ENCODE assay signal across 8 cellular contexts in the genomic region with DNA sequence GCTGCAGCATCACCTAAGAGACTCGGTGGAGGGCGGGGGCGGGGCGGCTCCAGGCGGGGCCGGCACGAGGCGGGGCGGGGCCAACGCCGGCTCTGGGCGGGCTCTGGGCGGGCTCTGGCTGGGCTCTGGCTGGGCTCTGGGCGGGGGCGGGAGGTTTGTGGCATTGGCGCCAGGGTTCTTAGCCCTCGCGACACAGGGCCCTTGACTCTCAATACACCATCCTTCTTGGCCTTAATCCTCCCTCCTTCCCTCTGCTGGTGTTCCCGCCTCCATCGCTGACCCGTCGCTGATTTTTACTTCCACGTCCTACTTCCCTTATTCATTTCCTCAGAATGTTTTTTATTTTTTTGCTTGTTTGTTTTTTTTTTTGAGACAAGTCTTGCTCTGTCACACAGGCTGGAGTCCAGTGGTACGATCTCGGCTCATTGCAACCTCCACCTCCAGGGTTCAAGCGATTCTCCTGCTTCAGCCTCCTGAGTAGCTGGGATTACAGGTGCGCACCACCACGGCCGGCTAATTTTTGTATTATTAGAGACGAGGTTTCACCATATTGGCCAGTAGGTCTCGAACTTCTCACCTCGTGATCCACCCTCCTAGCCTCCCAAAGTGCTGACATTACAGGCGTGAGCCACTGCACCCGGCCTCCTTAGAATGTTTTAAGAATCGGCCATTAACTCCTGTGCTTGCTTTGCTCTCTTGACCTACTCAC. TPM values are rescaled to one million over a fixed set of nuclear protein-coding genes. Genes with fewer than 3 reads are reported as not detected.
DNase-seq lines count a peak whose midpoint lies in the region; ATAC-seq and TF ChIP-seq lines count a peak whose summit lies in the region.

Gene BLTP3B, minus strand, starts transcription at position 24 of the 709 bp plus-strand sequence. CDS start 239 bp downstream, outside the sequence.

- peaks cover 22% of the 10 kb centered on the region for H3K4me1 Mint-ChIP-seq in nephron

- TF ChIP-seq CTCF in Loucy (conservative IDR thresholded peaks at IDR 0.05; ENCODE audit: low read length) (no peak), fibroblast of pulmonary artery (IDR thresholded peaks at IDR 0.05; ENCODE audit: low read length, missing control alignments) (no peak), nephron (IDR thresholded peaks at IDR 0.05; ENCODE audit: unreplicated experiment in 3 of 3) (no peak)

- peaks cover 41% of the 10 kb centered on the region for H3K79me2 ChIP-seq in Loucy (ENCODE audit: insufficient read depth, low read length)

- no peaks in the 10 kb centered on the region for H3K9me3 ChIP-seq in Loucy (ENCODE audit: insufficient read depth, low read depth, low read length)

- H4K20me1 ChIP-seq in Loucy (ENCODE audit: insufficient read depth, low read length, poor library complexity, severe bottlenecking) = peaks cover 4% of the 10 kb centered on the region

- peak; percentile 81 for ATAC-seq in stimulated activated naive CD8-positive, alpha-beta T cell treated with anti-CD3 and anti-CD28 coated beads, Interleukin-15, Interleukin-2, amounts not matched to agents 100 U/mL and 50 U/mL, for 24 hours

- H3K4me3 ChIP-seq in H7 (ENCODE audit: insufficient read depth, low read depth, low read length) (peak within 1 kb of the TSS; percentile 98), Loucy (ENCODE audit: low read length, poor library complexity, severe bottlenecking) (peak within 1 kb of the TSS; percentile 92), fibroblast of pulmonary artery (replicated peaks; ENCODE audit: low read depth, low read length) (peak within 1 kb of the TSS; percentile 94)

- H3K4me3 Mint-ChIP-seq in nephron = peak within 1 kb of the TSS; percentile 91 to 98 (median 97)

- peaks cover 31% of the 10 kb centered on the region for H3K4me1 ChIP-seq in Loucy (ENCODE audit: insufficient read depth, low read length, poor library complexity, severe bottlenecking)

- TF ChIP-seq POLR2A in Raji (IDR thresholded peaks at IDR 0.05; ENCODE audit: insufficient read depth, low read depth, low read length) = peak; percentile 67

- H3K27me3 Mint-ChIP-seq in nephron (ENCODE audit: low read depth) = no peaks in the 10 kb centered on the region

- peak within 1 kb of the TSS; percentile 93 to 94 (median 94) for H3K27ac Mint-ChIP-seq in nephron

- peak; percentile 85 for DNase-seq in EH (ENCODE audit: low read depth)
- DNase-seq in H7 = peak; percentile 95
- DNase-seq in activated T-helper 9 cell treated with anti-CD3 and anti-CD28 coated beads, Interleukin-2, amount 50 U/mL, for 16 hours (ENCODE audit: low read depth) = peak; percentile 86
- peak; percentile 75 for DNase-seq in fibroblast of pulmonary artery (ENCODE audit: low read depth)
- peak; percentile 96 for DNase-seq in stimulated activated naive CD8-positive, alpha-beta T cell treated with anti-CD3 and anti-CD28 coated beads, Interleukin-15, Interleukin-2, amounts not matched to agents 100 U/mL and 50 U/mL, for 24 hours

- H3K9me3 Mint-ChIP-seq in nephron = no peaks in the 10 kb centered on the region

- peak within 1 kb of the TSS; percentile 90 for H3K9ac ChIP-seq in Loucy (ENCODE audit: low read depth, low read length, poor library complexity, severe bottlenecking)

- H3K27me3 ChIP-seq in H7 (ENCODE audit: control insufficient read depth, insufficient read depth, low read length) (no peaks in the 10 kb centered on the region), Loucy (ENCODE audit: insufficient read depth, low read length, poor library complexity, severe bottlenecking) (no peaks in the 10 kb centered on the region)

- H3K36me3 ChIP-seq in H7 (replicated peaks; ENCODE audit: control insufficient read depth, insufficient read depth, low read length) (no peaks in the 10 kb centered on the region), Loucy (ENCODE audit: insufficient read depth, low read length) (no peaks in the 10 kb centered on the region)

- no peaks in the 10 kb centered on the region for H3K36me3 Mint-ChIP-seq in nephron (ENCODE audit: low read depth)

- peak within 1 kb of the TSS; percentile 100 for H2AFZ ChIP-seq in Loucy (ENCODE audit: low read length)

- no peaks in the 10 kb centered on the region for H3K9me2 ChIP-seq in Loucy (replicated peaks; ENCODE audit: low read depth, low read length)

- H3F3A ChIP-seq in Loucy (ENCODE audit: low read depth) = no peaks in the 10 kb centered on the region

- peak within 1 kb of the TSS; percentile 94 for H3K4me2 ChIP-seq in Loucy (ENCODE audit: low read depth, low read length, poor library complexity, severe bottlenecking)

RNA-seq across cellular contexts. Expression of gene BLTP3B, which starts in this region (rescaled TPM):
- 36.4 and 40.4 TPM in 2 replicates for total RNA-seq in H7 (2014; rRNA removed; shearing (Covaris generic))

Comparison
In these comparisons a context has a peak if more than half of its experiments do, and no peak if none do; other contexts are left out.
1. Peak in every context shown above with its lines: DNase-seq, ATAC-seq and H3K4me3 ChIP-seq.